Comparison of ENCODE assay signal across 9 cellular contexts in genomic region chr11:67273260-67273990, GRCh38. TPM values are rescaled to one million over a fixed set of nuclear protein-coding genes. Genes with fewer than 3 reads are reported as not detected.
DNase-seq lines count a peak whose midpoint lies in the region; ATAC-seq and TF ChIP-seq lines count a peak whose summit lies in the region.
"Had no signal": no experiment of that assay in that cellular context is flagged by ENCODE, and none has a peak within 500 bp of the region (broad histone marks: within the 10 kb centered on the region; RNA-seq: fewer than 3 reads in every experiment).

No MANE protein-coding gene starts in this region.

- H3K36me3 ChIP-seq in DND-41 (ENCODE audit: insufficient read depth, low read length) (peaks cover 89% of the 10 kb centered on the region), esophagus (ENCODE audit: control insufficient read depth in 2 of 2, insufficient read depth in 2 of 2, low read length in 1 of 2) (peaks cover 0 to 44% of the 10 kb centered on the region in 2 donors), psoas muscle (ENCODE audit: insufficient read depth in 1 of 2, low read depth in 1 of 2) (peaks cover 0 to 7% of the 10 kb centered on the region in 2 donors)

- H3K4me2 ChIP-seq in DND-41 (ENCODE audit: insufficient read depth, low read length): peak overlapping the region; percentile 96

- H3K4me3 ChIP-seq in DND-41 (ENCODE audit: low read depth in 1 of 2, low read length in 2 of 2) (no peak overlapping the region), esophagus (ENCODE audit: low read depth in 1 of 2, low read length in 2 of 2) (no peak overlapping the region), psoas muscle (no peak overlapping the region)

- peaks cover 99% of the 10 kb centered on the region for H3K4me1 ChIP-seq in DND-41 (ENCODE audit: insufficient read depth, low read length)
- peaks cover 36 to 72% of the 10 kb centered on the region in 2 donors for H3K4me1 ChIP-seq in esophagus (ENCODE audit: control insufficient read depth in 2 of 2, insufficient read depth in 2 of 2, low read length in 1 of 2)
- H3K4me1 ChIP-seq in psoas muscle: peaks cover 91% of the 10 kb centered on the region

- TF ChIP-seq CTCF in DND-41 (IDR thresholded peaks at IDR 0.05; ENCODE audit: borderline replicate concordance, extremely low read depth, low read length, poor library complexity, severe bottlenecking) (peak; percentile 8), RWPE1 (conservative IDR thresholded peaks at IDR 0.05; ENCODE audit: low read depth) (peak; percentile 17; the same call in 1 of the 2 replicates), psoas muscle (IDR thresholded peaks at IDR 0.05) (no peak)

- ATAC-seq in DND-41 (ENCODE audit: insufficient read depth, low read depth) (no peak), psoas muscle (peak in 1 of 4 donors; percentile 18), GM18861 (IDR thresholded peaks at IDR 0.05; ENCODE audit: unreplicated experiment) (no peak), GM18870 (IDR thresholded peaks at IDR 0.05; ENCODE audit: unreplicated experiment) (no peak), HG02571 (IDR thresholded peaks at IDR 0.05; ENCODE audit: unreplicated experiment) (no peak)

- 31 to 40% methylated on average over 14 of the region's 14 CpGs for WGBS in esophagus, 2 donors
- WGBS in psoas muscle, 3 donors: 40 to 49% (median 41%) methylated on average over 13 to 14 of the region's 14 CpGs

- POLR2A ChIA-PET in RWPE1 (lab: Yijun Ruan, JAX; ENCODE audit: low non-redundant PET): interaction anchor here (0.6 to 0.8 kb wide), 2 partner anchors 29 to 281 kb away, joined by 3 to 4 read pairs; no protein-coding TSS in a partner anchor

- H3K27ac ChIP-seq in DND-41 (ENCODE audit: low read length) (peak overlapping the region; percentile 95), RWPE1 (peak overlapping the region; percentile 96), esophagus (ENCODE audit: low read depth in 2 of 2, low read length in 1 of 2) (peak overlapping the region; percentile 38 to 76), psoas muscle (peak overlapping the region; percentile 71)

- CTCF ChIA-PET in RWPE1 (lab: Yijun Ruan, JAX): no interaction called here

- H2AFZ ChIP-seq in DND-41 (ENCODE audit: low read depth, low read length): no peak overlapping the region

- H3K9ac ChIP-seq in DND-41 (ENCODE audit: low read depth, low read length): peak overlapping the region; percentile 95

- H3K9me3 ChIP-seq in DND-41 (ENCODE audit: insufficient read depth, low read length, severe bottlenecking) (no peaks in the 10 kb centered on the region), esophagus (ENCODE audit: control insufficient read depth in 2 of 2, insufficient read depth in 1 of 2, low read depth in 1 of 2, low read length in 1 of 2) (no peaks in the 10 kb centered on the region), psoas muscle (no peaks in the 10 kb centered on the region)

- intact Hi-C loops in psoas muscle (cut with DNase I): no loop called here

- H4K20me1 ChIP-seq in DND-41 (ENCODE audit: insufficient read depth, low read length): peaks cover 65% of the 10 kb centered on the region

- H3K27me3 ChIP-seq in DND-41 (ENCODE audit: insufficient read depth, low read length, poor library complexity): no peaks in the 10 kb centered on the region
- H3K27me3 ChIP-seq in esophagus (ENCODE audit: control insufficient read depth in 1 of 2, insufficient read depth in 2 of 2, low read length in 2 of 2): no peaks in the 10 kb centered on the region
- H3K27me3 ChIP-seq in psoas muscle (ENCODE audit: insufficient read depth in 3 of 3, low read length in 2 of 3): no peaks in the 10 kb centered on the region

- peaks cover 97% of the 10 kb centered on the region for H3K79me2 ChIP-seq in DND-41 (ENCODE audit: insufficient read depth, low read length)

- DNase-seq in DND-41: no peak
- DNase-seq in RWPE1 (ENCODE audit: low spot score): no peak
- peak in 1 of 2 donors; percentile 60 for DNase-seq in psoas muscle
- DNase-seq in DMS 273 treated with DMSO at 0.1 percent for 48 hours (lab: John Stamatoyannopoulos, UW): no peak
- DNase-seq: stimulated activated CD4-positive, alpha-beta T cell treated with anti-CD3 and anti-CD28 coated beads, Interleukin-15, amount 100 ng/mL, for 24 hours had no signal

RNA-seq across cellular contexts. Expression of gene GRK2, which starts 7.2 kb away (rescaled TPM):
- 10 to 100 TPM; 62.4 to 74.2 TPM for polyA plus RNA-seq in esophagus
- 10 to 100 TPM; 41.7 to 46.8 (median 46.1) TPM for total RNA-seq in psoas muscle
- polyA plus RNA-seq in psoas muscle: 10 to 100 TPM; 37.3 to 56.8 (median 46.2) TPM

RNA-seq across cellular contexts. Expression of gene ANKRD13D, which starts 15.7 kb away (rescaled TPM):
- polyA plus RNA-seq in esophagus (10 to 100 TPM; 36.8 to 87.3 TPM), psoas muscle (1 to 10 TPM; 4.6 to 7.0 (median 5.9) TPM)
- 1 to 10 TPM; 4.1 to 8.6 (median 7.8) TPM for total RNA-seq in psoas muscle

RNA-seq across cellular contexts. Expression of gene SSH3, which starts 29.9 kb away (rescaled TPM):
- polyA plus RNA-seq in esophagus (10 to 100 TPM; 38.6 to 55.6 TPM), psoas muscle (1 to 10 TPM; 3.0 to 5.0 (median 4.2) TPM)
- total RNA-seq in psoas muscle: 10 to 100 TPM in 1 of 4 donors, 1 to 10 TPM in 3; 3.7 to 10.1 (median 6.9) TPM

Comparison
In these comparisons a context has a peak if more than half of its experiments do, and no peak if none do; other contexts are left out.
1. RNA of gene ANKRD13D, which starts 15.7 kb away (polyA plus RNA-seq): 36.8 to 87.3 TPM in esophagus; 4.6 to 7.0 TPM in psoas muscle; every median in the first group is over 4 times any median in the second.
2. RNA of gene SSH3, which starts 29.9 kb away (polyA plus RNA-seq): 38.6 to 55.6 TPM in esophagus; 3.0 to 5.0 TPM in psoas muscle; every median in the first group is over 4 times any median in the second.
3. Peak in every context shown above with its lines, with median percentiles within 50 percentile points of each other: H3K27ac ChIP-seq.